ENCODE assay signal across 16 cellular contexts in the genomic region with DNA sequence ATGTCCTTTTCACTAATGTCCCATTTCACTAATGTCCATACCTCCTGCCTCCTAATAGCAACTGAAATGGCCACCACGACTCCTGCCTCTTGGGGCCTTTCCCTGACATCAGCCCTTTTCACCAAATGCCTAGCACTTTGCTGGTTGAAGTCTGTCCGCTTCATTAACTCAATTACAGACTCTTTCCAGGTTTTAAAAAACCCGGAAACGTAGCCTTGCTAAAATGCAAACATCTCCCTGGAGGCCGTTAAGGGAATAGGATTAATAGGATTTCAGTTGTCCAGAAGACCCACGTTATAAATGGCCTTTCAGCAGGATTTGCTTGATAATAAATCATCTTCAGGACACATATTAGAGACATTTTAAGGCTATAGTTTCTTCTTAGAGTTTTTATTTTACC.
"Had no signal": no experiment of that assay in that cellular context is flagged by ENCODE, and none has a peak within 500 bp of the region (broad histone marks: within the 10 kb centered on the region; RNA-seq: fewer than 3 reads in every experiment).

No MANE protein-coding gene starts in this region.

- DNase-seq: activated CD4-positive, alpha-beta T cell treated with anti-CD3 and anti-CD28 coated beads, Interleukin-2, amount 10 ng/mL, durations not matched to agents 7 days and 5 days; activated CD4-positive, CD25-positive, alpha-beta regulatory T cell; activated CD8-positive, alpha-beta memory T cell treated with anti-CD3 and anti-CD28 coated beads for 24 hours; activated naive CD4-positive, alpha-beta T cell treated with anti-CD3 and anti-CD28 coated beads, Interleukin-2, amount 10 ng/mL, durations not matched to agents 7 days and 5 days; adrenal gland; effector memory CD8-positive, alpha-beta T cell; immature natural killer cell; left colon; stimulated activated CD4-positive, alpha-beta T cell treated with anti-CD3 and anti-CD28 coated beads, Interleukin-4, amount 100 ng/mL, for 1 hour; stimulated activated CD8-positive, alpha-beta memory T cell treated with anti-CD3 and anti-CD28 coated beads, Interleukin-4, amount 100 ng/mL, for 48 hours; stimulated activated naive CD8-positive, alpha-beta T cell treated with anti-CD3 and anti-CD28 coated beads, Interleukin-15, Interleukin-2, amounts not matched to agents 100 U/mL and 50 U/mL, for 24 hours; upper lobe of left lung had no signal

- H3K4me1 ChIP-seq: adrenal gland, suprapubic skin, upper lobe of left lung had no signal

- H3K27me3 Mint-ChIP-seq: activated CD4-positive, alpha-beta T cell treated with anti-CD3 and anti-CD28 coated beads, Interleukin-2, amount 10 ng/mL, durations not matched to agents 7 days and 5 days; activated naive CD4-positive, alpha-beta T cell treated with anti-CD3 and anti-CD28 coated beads, Interleukin-2, amount 10 ng/mL, durations not matched to agents 7 days and 5 days; activated T-helper 17 cell treated with anti-CD3 and anti-CD28 coated beads, Interleukin-2, amount 50 U/mL, for 72 hours; dendritic cell treated with granulocyte-macrophage colony-stimulating factor and Interleukin-4, amounts not matched to agents 40 ng/mL and 50 ng/mL, for 4 days; effector memory CD8-positive, alpha-beta T cell had no signal

- H3K36me3 Mint-ChIP-seq: activated naive CD4-positive, alpha-beta T cell treated with anti-CD3 and anti-CD28 coated beads, Interleukin-2, amount 10 ng/mL, durations not matched to agents 7 days and 5 days; immature natural killer cell; natural killer cell treated with Interleukin-12 subunit alpha and Interleukin-12 subunit beta and Interleukin-15 and Interleukin-18, amount 100 ng/mL, for 72 hours had no signal

- H3K4me1 Mint-ChIP-seq: activated CD4-positive, alpha-beta T cell treated with anti-CD3 and anti-CD28 coated beads, Interleukin-2, amount 10 ng/mL, durations not matched to agents 7 days and 5 days; activated naive CD4-positive, alpha-beta T cell treated with anti-CD3 and anti-CD28 coated beads, Interleukin-2, amount 10 ng/mL, durations not matched to agents 7 days and 5 days; activated T-helper 17 cell treated with anti-CD3 and anti-CD28 coated beads, Interleukin-2, amount 50 U/mL, for 72 hours; immature natural killer cell had no signal

- H3K4me3 Mint-ChIP-seq: activated CD4-positive, alpha-beta T cell treated with anti-CD3 and anti-CD28 coated beads, Interleukin-2, amount 10 ng/mL, durations not matched to agents 7 days and 5 days; activated naive CD4-positive, alpha-beta T cell treated with anti-CD3 and anti-CD28 coated beads, Interleukin-2, amount 10 ng/mL, durations not matched to agents 7 days and 5 days; activated T-helper 17 cell treated with anti-CD3 and anti-CD28 coated beads, Interleukin-2, amount 50 U/mL, for 72 hours; dendritic cell treated with granulocyte-macrophage colony-stimulating factor and Interleukin-4, amounts not matched to agents 40 ng/mL and 50 ng/mL, for 4 days; effector memory CD8-positive, alpha-beta T cell; immature natural killer cell; natural killer cell treated with Interleukin-12 subunit alpha and Interleukin-12 subunit beta and Interleukin-15 and Interleukin-18, amount 100 ng/mL, for 72 hours had no signal

- H3K9me3 ChIP-seq: adrenal gland, suprapubic skin, upper lobe of left lung had no signal

- H3K27ac ChIP-seq: adrenal gland, suprapubic skin, upper lobe of left lung had no signal

- H3K4me3 ChIP-seq: adrenal gland, suprapubic skin, upper lobe of left lung had no signal

- H3K27me3 ChIP-seq: adrenal gland, suprapubic skin, upper lobe of left lung had no signal

- H3K36me3 ChIP-seq: adrenal gland, suprapubic skin, upper lobe of left lung had no signal

- H3K27ac Mint-ChIP-seq: activated CD4-positive, alpha-beta T cell treated with anti-CD3 and anti-CD28 coated beads, Interleukin-2, amount 10 ng/mL, durations not matched to agents 7 days and 5 days; activated naive CD4-positive, alpha-beta T cell treated with anti-CD3 and anti-CD28 coated beads, Interleukin-2, amount 10 ng/mL, durations not matched to agents 7 days and 5 days; activated T-helper 17 cell treated with anti-CD3 and anti-CD28 coated beads, Interleukin-2, amount 50 U/mL, for 72 hours; dendritic cell treated with granulocyte-macrophage colony-stimulating factor and Interleukin-4, amounts not matched to agents 40 ng/mL and 50 ng/mL, for 4 days; effector memory CD8-positive, alpha-beta T cell; immature natural killer cell; natural killer cell treated with Interleukin-12 subunit alpha and Interleukin-12 subunit beta and Interleukin-15 and Interleukin-18, amount 100 ng/mL, for 72 hours had no signal

- H3K9me3 Mint-ChIP-seq: activated CD4-positive, alpha-beta T cell treated with anti-CD3 and anti-CD28 coated beads, Interleukin-2, amount 10 ng/mL, durations not matched to agents 7 days and 5 days; activated naive CD4-positive, alpha-beta T cell treated with anti-CD3 and anti-CD28 coated beads, Interleukin-2, amount 10 ng/mL, durations not matched to agents 7 days and 5 days; activated T-helper 17 cell treated with anti-CD3 and anti-CD28 coated beads, Interleukin-2, amount 50 U/mL, for 72 hours; dendritic cell treated with granulocyte-macrophage colony-stimulating factor and Interleukin-4, amounts not matched to agents 40 ng/mL and 50 ng/mL, for 4 days; effector memory CD8-positive, alpha-beta T cell; immature natural killer cell; natural killer cell treated with Interleukin-12 subunit alpha and Interleukin-12 subunit beta and Interleukin-15 and Interleukin-18, amount 100 ng/mL, for 72 hours had no signal
